8 cellular contexts compared by ENCODE assay signal in genomic region chr7:114988755-114989154, GRCh38.
DNase-seq lines count a peak whose midpoint lies in the region; ATAC-seq and TF ChIP-seq lines count a peak whose summit lies in the region.

No MANE protein-coding gene starts in this region.

- H3K4me3 ChIP-seq in brain microvascular endothelial cell (ENCODE audit: low read depth, low read length): no peak overlapping the region
- no peak overlapping the region for H3K4me3 ChIP-seq in right cardiac atrium (ENCODE audit: low read length)
- H3K4me3 ChIP-seq in subcutaneous abdominal adipose tissue (ENCODE audit: low read depth in 1 of 5, low read length in 5 of 5): no peak overlapping the region
- no peak overlapping the region for H3K4me3 ChIP-seq in suprapubic skin
- H3K4me3 ChIP-seq in Caco-2 (ENCODE audit: low read depth, low read length): no peak overlapping the region

- POLR2A ChIA-PET in Caco-2 (lab: Charles Lee): no interaction called here

- peaks cover 10% of the 10 kb centered on the region for H3K4me1 Mint-ChIP-seq in Caco-2 (ENCODE audit: low read depth, unreplicated experiment)

- no peaks in the 10 kb centered on the region for H3K27me3 ChIP-seq in brain microvascular endothelial cell (replicated peaks)
- H3K27me3 ChIP-seq in right cardiac atrium (ENCODE audit: control insufficient read depth, insufficient read depth): no peaks in the 10 kb centered on the region
- H3K27me3 ChIP-seq in subcutaneous abdominal adipose tissue (ENCODE audit: control insufficient read depth in 5 of 5, insufficient read depth in 4 of 5, low read length in 5 of 5): no peaks in the 10 kb centered on the region
- no peaks in the 10 kb centered on the region for H3K27me3 ChIP-seq in suprapubic skin
- no peaks in the 10 kb centered on the region for H3K27me3 ChIP-seq in Caco-2 (replicated peaks; ENCODE audit: control insufficient read depth, insufficient read depth, low read length)

- CTCF ChIA-PET in Caco-2 (lab: Charles Lee): no interaction called here

- no peaks in the 10 kb centered on the region for H3K27me3 Mint-ChIP-seq in Caco-2 (ENCODE audit: insufficient read depth, unreplicated experiment)

- no peak for TF ChIP-seq EP300 in suprapubic skin (IDR thresholded peaks at IDR 0.05)

- H3K36me3 Mint-ChIP-seq in activated naive CD4-positive, alpha-beta T cell treated with anti-CD3 and anti-CD28 coated beads, Interleukin-2, amount 50 U/mL, for 72 hours: peaks cover 28 to 47% of the 10 kb centered on the region in 2 donors
- H3K36me3 Mint-ChIP-seq in Caco-2 (ENCODE audit: insufficient read depth, unreplicated experiment): no peaks in the 10 kb centered on the region

- TF ChIP-seq POLR2A in suprapubic skin (IDR thresholded peaks at IDR 0.05): no peak

- H3K4me1 ChIP-seq in right cardiac atrium (ENCODE audit: control insufficient read depth, insufficient read depth, low read length): no peaks in the 10 kb centered on the region
- peaks cover 0 to 39% (median 30%) of the 10 kb centered on the region in 5 donors for H3K4me1 ChIP-seq in subcutaneous abdominal adipose tissue (ENCODE audit: control insufficient read depth in 5 of 5, insufficient read depth in 5 of 5, low read length in 5 of 5)
- H3K4me1 ChIP-seq in suprapubic skin: peaks cover 13% of the 10 kb centered on the region
- H3K4me1 ChIP-seq in Caco-2: no peaks in the 10 kb centered on the region

- no peak overlapping the region for H3K4me3 Mint-ChIP-seq in Caco-2 (ENCODE audit: unreplicated experiment)

- H3K27ac Mint-ChIP-seq in activated naive CD4-positive, alpha-beta T cell treated with anti-CD3 and anti-CD28 coated beads, Interleukin-2, amount 50 U/mL, for 72 hours: no peak overlapping the region
- no peak overlapping the region for H3K27ac Mint-ChIP-seq in Caco-2 (ENCODE audit: unreplicated experiment)

- intact Hi-C loops in right cardiac atrium (cut with DNase I) (loop anchor here in 1 of 4 donors (10.0 kb wide), 1 partner anchor 64 kb away; the partner anchor contains the start of gene MDFIC), Caco-2 (cut with micrococcal nuclease; ENCODE audit: unreplicated experiment) (no loop called here)

- DNase-seq in HPDE6-E6E7 (ENCODE audit: extremely low spot score) (peak; percentile 8), brain microvascular endothelial cell (peak; percentile 82), right cardiac atrium (peak; percentile 77 to 85 (median 85)), suprapubic skin (ENCODE audit: low spot score in 2 of 2) (no peak), Caco-2 (no peak)
- DNase-seq in activated naive CD4-positive, alpha-beta T cell treated with anti-CD3 and anti-CD28 coated beads, Interleukin-2, amount 50 U/mL, for 72 hours (ENCODE audit: low spot score in 2 of 2): no peak

- H3K9me3 Mint-ChIP-seq in activated naive CD4-positive, alpha-beta T cell treated with anti-CD3 and anti-CD28 coated beads, Interleukin-2, amount 50 U/mL, for 72 hours: peaks cover 0 to 4% of the 10 kb centered on the region in 2 donors
- H3K9me3 Mint-ChIP-seq in Caco-2 (ENCODE audit: unreplicated experiment): peaks cover 8% of the 10 kb centered on the region

- H3K9me3 ChIP-seq in right cardiac atrium (ENCODE audit: control insufficient read depth, low read length) (no peaks in the 10 kb centered on the region), subcutaneous abdominal adipose tissue (ENCODE audit: control insufficient read depth in 5 of 5, low read length in 5 of 5) (no peaks in the 10 kb centered on the region), suprapubic skin (no peaks in the 10 kb centered on the region), Caco-2 (no peaks in the 10 kb centered on the region)

- peak; percentile 82 to 98 for ATAC-seq in right cardiac atrium
- ATAC-seq in activated naive CD4-positive, alpha-beta T cell treated with anti-CD3 and anti-CD28 coated beads, Interleukin-2, amount 50 U/mL, for 72 hours: no peak
- no peak for ATAC-seq in HG03457 (IDR thresholded peaks at IDR 0.05; ENCODE audit: unreplicated experiment)

- in situ Hi-C loops in brain microvascular endothelial cell (cut with HindIII; ENCODE audit: low pct_ligation_motif_present, low sequenced_read_pairs): no loop called here

- TF ChIP-seq CTCF in brain microvascular endothelial cell (IDR thresholded peaks at IDR 0.05; ENCODE audit: low read depth, low read length, missing control alignments): no peak
- no peak for TF ChIP-seq CTCF in suprapubic skin (IDR thresholded peaks at IDR 0.05)
- TF ChIP-seq CTCF in Caco-2 (IDR thresholded peaks at IDR 0.05; ENCODE audit: insufficient read depth in 1 of 2, low read depth in 1 of 2, low read length in 1 of 2, severe bottlenecking in 1 of 2, unreplicated experiment in 1 of 2): no peak

- H3K36me3 ChIP-seq in brain microvascular endothelial cell (replicated peaks) (no peaks in the 10 kb centered on the region), subcutaneous abdominal adipose tissue (ENCODE audit: control insufficient read depth in 5 of 5, insufficient read depth in 5 of 5, low read length in 5 of 5) (peaks cover 0 to 4% (median 2%) of the 10 kb centered on the region in 5 donors), suprapubic skin (no peaks in the 10 kb centered on the region), Caco-2 (ENCODE audit: control insufficient read depth, insufficient read depth, low read length) (no peaks in the 10 kb centered on the region)

- H3K27ac ChIP-seq in brain microvascular endothelial cell (peak overlapping the region; percentile 73), right cardiac atrium (ENCODE audit: low read length) (no peak overlapping the region), subcutaneous abdominal adipose tissue (ENCODE audit: low read depth, low read length) (peak overlapping the region; percentile 37), suprapubic skin (no peak overlapping the region)

- BruUV-seq in Caco-2 (replicated peaks; lab: Mats Ljungman, UMichigan): no TSS peak

- 27% methylated on average over 2 of the region's 2 CpGs for WGBS in right cardiac atrium
- 57% methylated on average over 2 of the region's 2 CpGs for WGBS in suprapubic skin

- no peak overlapping the region for H3K9ac ChIP-seq in subcutaneous abdominal adipose tissue (ENCODE audit: low read length in 5 of 5)

Comparison
In these comparisons a context has a peak if more than half of its experiments do, and no peak if none do; other contexts are left out.
1. DNase-seq: peak in HPDE6-E6E7 (single experiment), brain microvascular endothelial cell (single experiment) and right cardiac atrium (3 of 3); none in activated naive CD4-positive, alpha-beta T cell treated with anti-CD3 and anti-CD28 coated beads, Interleukin-2, amount 50 U/mL, for 72 hours (0 of 2), suprapubic skin (0 of 2) and Caco-2 (0 of 2).
2. H3K27ac ChIP-seq: peak in brain microvascular endothelial cell (single experiment) and subcutaneous abdominal adipose tissue (single experiment); none in right cardiac atrium (single experiment) and suprapubic skin (single experiment).
3. ATAC-seq: peak in right cardiac atrium (2 of 2); none in activated naive CD4-positive, alpha-beta T cell treated with anti-CD3 and anti-CD28 coated beads, Interleukin-2, amount 50 U/mL, for 72 hours (0 of 2) and HG03457 (single experiment).